8 cellular contexts compared by ENCODE assay signal in the genomic region with DNA sequence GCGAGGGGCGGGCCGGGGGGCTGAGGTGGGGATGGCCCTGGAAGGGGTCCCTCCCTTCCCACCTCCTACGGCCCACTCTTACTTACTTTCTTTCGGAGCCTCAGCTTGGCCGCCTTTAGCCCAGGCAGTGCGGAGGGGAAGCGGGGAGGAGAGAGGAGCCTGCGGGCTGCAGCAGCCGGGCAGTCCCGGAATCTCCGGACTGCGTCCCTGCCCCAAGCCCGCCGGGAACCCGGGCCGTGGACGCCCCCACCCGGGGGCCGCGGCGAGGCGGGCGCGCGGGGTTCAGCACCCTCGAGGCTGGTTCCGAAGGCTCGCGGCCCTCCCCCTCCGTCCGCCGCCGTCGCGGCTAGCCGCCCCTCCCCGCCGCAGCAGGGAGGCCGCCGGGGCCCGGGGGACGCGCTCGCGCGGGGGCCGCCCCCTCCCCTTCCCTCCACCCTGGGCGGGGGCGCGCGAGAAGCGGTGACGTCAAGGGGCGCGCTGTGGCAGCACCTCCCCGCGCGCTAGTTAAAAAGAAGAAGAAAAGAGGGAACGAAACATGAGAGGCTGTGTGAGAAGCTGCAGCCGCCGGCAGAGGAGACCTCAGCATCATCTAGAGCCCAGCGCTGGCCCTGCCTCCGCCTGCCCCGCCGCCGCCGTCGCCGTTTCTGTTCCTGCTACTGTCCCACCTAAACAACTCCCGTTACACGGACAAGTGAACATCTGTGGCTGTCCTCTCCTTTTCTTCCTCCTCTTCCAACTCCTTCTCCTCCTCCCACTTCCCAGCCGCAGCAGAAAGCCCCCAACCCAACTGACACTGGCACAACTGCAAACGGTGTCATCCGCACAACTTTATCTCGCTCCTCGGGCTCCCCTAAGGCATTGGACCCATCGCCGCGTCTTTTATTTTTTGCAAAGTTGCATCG. TPM values are rescaled to one million over a fixed set of nuclear protein-coding genes. Genes with fewer than 3 reads are reported as not detected.
DNase-seq lines count a peak whose midpoint lies in the region; ATAC-seq and TF ChIP-seq lines count a peak whose summit lies in the region.

Gene HHIP, plus strand, starts transcription at position 536 of the 902 bp plus-strand sequence. CDS start 520 bp downstream, outside the sequence.

- H3K4me3 Mint-ChIP-seq in neural progenitor cell = peak within 1 kb of the TSS; percentile 92

- ATAC-seq in GM18907 (IDR thresholded peaks at IDR 0.05; ENCODE audit: unreplicated experiment) (peak; percentile 47), GM21717 (IDR thresholded peaks at IDR 0.05; ENCODE audit: unreplicated experiment) (no peak)
- peak; percentile 58 to 69 for ATAC-seq in activated naive CD4-positive, alpha-beta T cell treated with anti-CD3 and anti-CD28 coated beads, Interleukin-2, amount 50 U/mL, for 72 hours

- peaks cover 0 to 5% of the 10 kb centered on the region in 2 donors for H3K9me3 Mint-ChIP-seq in activated naive CD4-positive, alpha-beta T cell treated with anti-CD3 and anti-CD28 coated beads, Interleukin-2, amount 50 U/mL, for 72 hours
- no peaks in the 10 kb centered on the region for H3K9me3 Mint-ChIP-seq in neural progenitor cell

- H3K36me3 Mint-ChIP-seq in activated naive CD4-positive, alpha-beta T cell treated with anti-CD3 and anti-CD28 coated beads, Interleukin-2, amount 50 U/mL, for 72 hours = peaks cover 13 to 18% of the 10 kb centered on the region in 2 donors
- H3K36me3 Mint-ChIP-seq in neural progenitor cell = no peaks in the 10 kb centered on the region

- H3K4me1 ChIP-seq in BLaER1 (peaks cover 28% of the 10 kb centered on the region), neural progenitor cell (peaks cover 33% of the 10 kb centered on the region)

- H3K9me3 ChIP-seq in BLaER1 (no peaks in the 10 kb centered on the region), neural progenitor cell (ENCODE audit: low read depth) (no peaks in the 10 kb centered on the region)

- peak within 1 kb of the TSS; percentile 95 for H2AFZ ChIP-seq in neural progenitor cell (replicated peaks)

- H3K27ac ChIP-seq in BLaER1 (peak within 1 kb of the TSS; percentile 54), neural progenitor cell (no peak within 1 kb of the TSS)

- no peaks in the 10 kb centered on the region for H3K36me3 ChIP-seq in BLaER1
- no peaks in the 10 kb centered on the region for H3K36me3 ChIP-seq in neural progenitor cell

- peaks cover 13% of the 10 kb centered on the region for H3K27me3 Mint-ChIP-seq in neural progenitor cell (ENCODE audit: insufficient read depth, low read depth)

- DNase-seq in NCI-H146 (lab: John Stamatoyannopoulos, UW) = peak; percentile 50
- no peak for DNase-seq in activated naive CD4-positive, alpha-beta T cell treated with anti-CD3 and anti-CD28 coated beads, Interleukin-2, amount 50 U/mL, for 72 hours (ENCODE audit: low spot score in 2 of 2)
- DNase-seq in glomerular visceral epithelial cell (ENCODE audit: extremely low spot score) = peak; percentile 76
- DNase-seq in neural progenitor cell (ENCODE audit: low spot score) = peak; percentile 82
- no peak for DNase-seq in HK-2 (ENCODE audit: unreplicated experiment)

- H3K79me2 ChIP-seq in neural progenitor cell (ENCODE audit: low read depth) = no peaks in the 10 kb centered on the region

- H3K27me3 ChIP-seq in BLaER1 (peaks cover 30% of the 10 kb centered on the region), neural progenitor cell (peaks cover 76% of the 10 kb centered on the region)

- TF ChIP-seq CTCF in neural progenitor cell (IDR thresholded peaks at IDR 0.05) = no peak

- peaks cover 40% of the 10 kb centered on the region for H3K4me1 Mint-ChIP-seq in neural progenitor cell

- H4K20me1 ChIP-seq in BLaER1 (no peaks in the 10 kb centered on the region), neural progenitor cell (ENCODE audit: low read depth) (peaks cover 12% of the 10 kb centered on the region)

- peak within 1 kb of the TSS; percentile 72 for H3K9ac ChIP-seq in BLaER1
- H3K9ac ChIP-seq in neural progenitor cell = no peak within 1 kb of the TSS

- H3K4me2 ChIP-seq in BLaER1 = peak within 1 kb of the TSS; percentile 94
- H3K4me2 ChIP-seq in neural progenitor cell = peak within 1 kb of the TSS; percentile 95

- peaks cover 18% of the 10 kb centered on the region for H3F3A ChIP-seq in neural progenitor cell (ENCODE audit: low read depth)

- no peak within 1 kb of the TSS for H3K27ac Mint-ChIP-seq in activated naive CD4-positive, alpha-beta T cell treated with anti-CD3 and anti-CD28 coated beads, Interleukin-2, amount 50 U/mL, for 72 hours
- peak within 1 kb of the TSS; percentile 40 for H3K27ac Mint-ChIP-seq in neural progenitor cell

- H3K4me3 ChIP-seq in BLaER1 (peak within 1 kb of the TSS; percentile 77), neural progenitor cell (peak within 1 kb of the TSS; percentile 58)

RNA-seq across cellular contexts. Expression of gene HHIP, which starts in this region (rescaled TPM):
- not detected for total RNA-seq in activated naive CD4-positive, alpha-beta T cell treated with anti-CD3 and anti-CD28 coated beads, Interleukin-2, amount 50 U/mL, for 72 hours
- total RNA-seq in neural progenitor cell (ENCODE audit: low replicate concordance) = not detected in 2 replicates

Comparison
In these comparisons a context has a peak if more than half of its experiments do, and no peak if none do; other contexts are left out.
1. Peak in ATAC-seq in activated naive CD4-positive, alpha-beta T cell treated with anti-CD3 and anti-CD28 coated beads, Interleukin-2, amount 50 U/mL, for 72 hours; RNA of the gene not detected or under 1 TPM.
2. Peak in DNase-seq, H3K4me3 ChIP-seq and H3K4me2 ChIP-seq in neural progenitor cell; RNA of the gene not detected or under 1 TPM.
3. DNase-seq: peak in NCI-H146 (single experiment) and glomerular visceral epithelial cell (single experiment); none in activated naive CD4-positive, alpha-beta T cell treated with anti-CD3 and anti-CD28 coated beads, Interleukin-2, amount 50 U/mL, for 72 hours (0 of 2) and HK-2 (single experiment).